ENCODE assay signal across 8 cellular contexts in genomic region chr22:38397189-38398097, GRCh38. TPM values are rescaled to one million over a fixed set of nuclear protein-coding genes. Genes with fewer than 3 reads are reported as not detected.
DNase-seq lines count a peak whose midpoint lies in the region; ATAC-seq and TF ChIP-seq lines count a peak whose summit lies in the region.

No MANE protein-coding gene starts in this region.

- peak overlapping the region; percentile 75 for H3K27ac ChIP-seq in CD4-positive, CD25-positive, alpha-beta regulatory T cell (ENCODE audit: insufficient read depth, low read length, poor library complexity, severe bottlenecking)

- CTCF ChIA-PET in HEK293T (lab: Yijun Ruan, JAX): interaction anchor here (0.7 kb wide), 2 partner anchors 52 to 168 kb away, joined by 3 read pairs; no protein-coding TSS in a partner anchor

- no peak for TF ChIP-seq CTCF in endothelial cell (IDR thresholded peaks at IDR 0.05; ENCODE audit: unreplicated experiment)

- no peaks in the 10 kb centered on the region for H3K9me3 ChIP-seq in CD4-positive, CD25-positive, alpha-beta regulatory T cell (ENCODE audit: control insufficient read depth in 2 of 2, low read length in 2 of 2)

- no peaks in the 10 kb centered on the region for H3K27me3 ChIP-seq in CD4-positive, CD25-positive, alpha-beta regulatory T cell (ENCODE audit: control insufficient read depth, insufficient read depth, low read length)

- ATAC-seq in CD4-positive, CD25-positive, alpha-beta regulatory T cell (ENCODE audit: low read depth in 2 of 2): no peak
- no peak for ATAC-seq in GM21423 (IDR thresholded peaks at IDR 0.05; ENCODE audit: unreplicated experiment)

- H3K4me3 Mint-ChIP-seq in CD4-positive, CD25-positive, alpha-beta regulatory T cell: peak overlapping the region; percentile 87 to 99 (median 94)
- peak overlapping the region; percentile 94 for H3K4me3 Mint-ChIP-seq in endothelial cell (ENCODE audit: unreplicated experiment)

- peaks cover 32 to 53% (median 39%) of the 10 kb centered on the region in 4 donors for H3K4me1 Mint-ChIP-seq in CD4-positive, CD25-positive, alpha-beta regulatory T cell
- peaks cover 33% of the 10 kb centered on the region for H3K4me1 Mint-ChIP-seq in endothelial cell (ENCODE audit: unreplicated experiment)

- DNase-seq in CD4-positive, CD25-positive, alpha-beta regulatory T cell: peak in 2 of 3 donors; percentile 26 to 43
- DNase-seq in HEK293T (ENCODE audit: extremely low spot score) (peak; percentile 42), T follicular helper cell (ENCODE audit: low read depth) (peak; percentile 10), endothelial cell (ENCODE audit: low spot score) (peak; percentile 49), midbrain (lab: John Stamatoyannopoulos, UW) (peak; percentile 46), NCI-H187 treated with DMSO at 0.1 percent for 48 hours (lab: John Stamatoyannopoulos, UW) (no peak), DMS153 (lab: John Stamatoyannopoulos, UW) (no peak)

- no peaks in the 10 kb centered on the region for H3K36me3 ChIP-seq in CD4-positive, CD25-positive, alpha-beta regulatory T cell (ENCODE audit: control insufficient read depth, insufficient read depth, low read length)

- H3K36me3 Mint-ChIP-seq in CD4-positive, CD25-positive, alpha-beta regulatory T cell: no peaks in the 10 kb centered on the region
- H3K36me3 Mint-ChIP-seq in endothelial cell (ENCODE audit: low read depth, unreplicated experiment): peaks cover 3% of the 10 kb centered on the region

- H3K9me3 Mint-ChIP-seq in CD4-positive, CD25-positive, alpha-beta regulatory T cell: no peaks in the 10 kb centered on the region
- H3K9me3 Mint-ChIP-seq in endothelial cell (ENCODE audit: unreplicated experiment): no peaks in the 10 kb centered on the region

- peaks cover 40% of the 10 kb centered on the region for H3K4me1 ChIP-seq in CD4-positive, CD25-positive, alpha-beta regulatory T cell (ENCODE audit: control insufficient read depth, insufficient read depth, low read length, poor library complexity, severe bottlenecking)

- POLR2A ChIA-PET in HEK293T (lab: Yijun Ruan, JAX): interaction anchor here (1.3 to 1.9 kb wide), 5 partner anchors 11 to 114 kb away, joined by 3 to 6 read pairs (median 4); no protein-coding TSS in a partner anchor

- H3K4me3 ChIP-seq in CD4-positive, CD25-positive, alpha-beta regulatory T cell (ENCODE audit: low read depth, low read length): peak overlapping the region; percentile 84

- H3K27me3 Mint-ChIP-seq in CD4-positive, CD25-positive, alpha-beta regulatory T cell: peaks cover 10% of the 10 kb centered on the region
- peaks cover 13% of the 10 kb centered on the region for H3K27me3 Mint-ChIP-seq in endothelial cell (ENCODE audit: unreplicated experiment)

- H3K27ac Mint-ChIP-seq in CD4-positive, CD25-positive, alpha-beta regulatory T cell: peak overlapping the region; percentile 71 to 95 (median 78)
- peak overlapping the region; percentile 94 for H3K27ac Mint-ChIP-seq in endothelial cell (ENCODE audit: unreplicated experiment)

TF ChIP-seq in HEK293T, 16 proteins besides CTCF, POLR2A, EP300 and RAD21:
- TF ChIP-seq ZNF384 (IDR thresholded peaks at IDR 0.05) (peak; percentile 65), HDGF (IDR thresholded peaks at IDR 0.05; ENCODE audit: borderline replicate concordance) (no peak), FOXA1 (IDR thresholded peaks at IDR 0.05) (no peak), CTBP1 (IDR thresholded peaks at IDR 0.05; ENCODE audit: borderline replicate concordance) (no peak), SP1 (IDR thresholded peaks at IDR 0.05) (no peak), L3MBTL2 (conservative IDR thresholded peaks at IDR 0.05) (no peak)
TF ChIP-seq in HEK293T: peak in this region for 1.

RNA-seq across cellular contexts. Expression of gene KCNJ4, which starts 57.6 kb away (rescaled TPM):
- not detected for total RNA-seq in CD4-positive, CD25-positive, alpha-beta regulatory T cell
- not detected for polyA plus RNA-seq in CD4-positive, CD25-positive, alpha-beta regulatory T cell
- 0.21 TPM for total RNA-seq in endothelial cell (ENCODE audit: unreplicated experiment)

Comparison
In these comparisons a context has a peak if more than half of its experiments do, and no peak if none do; other contexts are left out.
1. DNase-seq: peak in CD4-positive, CD25-positive, alpha-beta regulatory T cell (2 of 3), HEK293T (single experiment), T follicular helper cell (single experiment), endothelial cell (single experiment) and midbrain (single experiment); none in NCI-H187 treated with DMSO at 0.1 percent for 48 hours (single experiment) and DMS153 (single experiment).